Comparison of ENCODE assay signal across 9 cellular contexts in the genomic region with DNA sequence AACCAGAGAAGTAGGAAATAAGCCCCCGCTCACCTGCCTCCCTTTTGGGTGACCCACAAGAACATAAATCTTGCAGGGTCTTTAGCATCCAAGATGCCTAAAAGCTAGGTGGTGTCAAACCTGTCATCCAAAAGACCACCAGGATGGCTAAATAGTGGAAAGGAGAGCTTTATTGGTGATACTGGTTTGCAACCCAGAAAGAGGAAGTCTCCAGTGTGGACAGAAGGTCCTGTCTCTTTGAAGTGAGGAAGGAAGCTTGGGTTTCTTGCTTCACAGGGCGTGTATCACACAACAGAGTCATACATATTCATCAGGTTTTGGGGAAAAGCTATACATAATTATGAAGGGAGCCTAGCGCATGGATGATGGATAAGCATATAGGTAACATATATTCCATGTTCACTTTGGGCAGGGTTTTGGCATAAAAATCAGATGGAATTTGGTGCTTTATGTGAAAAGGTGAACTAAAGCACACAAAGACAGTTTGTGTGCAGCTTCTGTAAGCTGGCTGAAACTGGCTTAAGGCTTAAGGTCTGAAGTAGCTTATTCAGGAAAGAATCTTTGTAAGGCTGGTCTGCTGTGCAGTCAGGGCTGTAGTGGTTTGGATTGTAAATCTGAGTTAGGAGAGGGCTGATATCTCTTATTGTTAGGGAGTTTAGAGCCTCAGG.
DNase-seq lines count a peak whose midpoint lies in the region; ATAC-seq and TF ChIP-seq lines count a peak whose summit lies in the region.
"Had no signal": no experiment of that assay in that cellular context is flagged by ENCODE, and none has a peak within 500 bp of the region (broad histone marks: within the 10 kb centered on the region; RNA-seq: fewer than 3 reads in every experiment).

No MANE protein-coding gene starts in this region.

- peak; percentile 84 for ATAC-seq in GM18502 (IDR thresholded peaks at IDR 0.05; ENCODE audit: poor library complexity, unreplicated experiment)
- ATAC-seq in GM21737 (IDR thresholded peaks at IDR 0.05; ENCODE audit: unreplicated experiment), result peak; percentile 67
- ATAC-seq in lower lobe of right lung, result peak; percentile 78 to 84
- ATAC-seq in foreskin keratinocyte, result no peak
- no peak for ATAC-seq in CD4-positive, alpha-beta T cell (ENCODE audit: poor library complexity)

- no peaks in the 10 kb centered on the region for H3K9me3 Mint-ChIP-seq in CD4-positive, alpha-beta T cell

- TF ChIP-seq CTCF in lower lobe of right lung (IDR thresholded peaks at IDR 0.05) (no peak), foreskin keratinocyte (conservative IDR thresholded peaks at IDR 0.05) (no peak), testis (IDR thresholded peaks at IDR 0.05) (no peak)
- TF ChIP-seq CTCF in CD4-positive, alpha-beta T cell (IDR thresholded peaks at IDR 0.05), result no peak

- no peaks in the 10 kb centered on the region for H3K36me3 Mint-ChIP-seq in CD4-positive, alpha-beta T cell (ENCODE audit: low read depth)

- CTCF ChIA-PET in CD4-positive, alpha-beta T cell (lab: Charles Lee), result no interaction called here

- H3K27ac ChIP-seq in lower lobe of right lung (peak overlapping the region; percentile 46), foreskin keratinocyte (no peak overlapping the region), testis (no peak overlapping the region)
- H3K27ac ChIP-seq in CD4-positive, alpha-beta T cell (ENCODE audit: low read depth, low read length), result no peak overlapping the region

- H3K36me3 ChIP-seq in lower lobe of right lung, result no peaks in the 10 kb centered on the region
- H3K36me3 ChIP-seq in testis (ENCODE audit: low read depth, missing control alignments), result no peaks in the 10 kb centered on the region
- H3K36me3 ChIP-seq: adrenal gland had no signal

- no peak overlapping the region for H3K27ac Mint-ChIP-seq in CD4-positive, alpha-beta T cell

- no peak overlapping the region for H3K4me3 Mint-ChIP-seq in CD4-positive, alpha-beta T cell

- H3K4me1 ChIP-seq in lower lobe of right lung (peaks cover 18% of the 10 kb centered on the region), foreskin keratinocyte (no peaks in the 10 kb centered on the region), testis (peaks cover 8% of the 10 kb centered on the region)

- H3K4me1 Mint-ChIP-seq in CD4-positive, alpha-beta T cell (ENCODE audit: low read depth), result peaks cover 13% of the 10 kb centered on the region

- WGBS in testis, 2 donors, result 76 to 90% methylated on average over 3 of the region's 3 CpGs

- H3K4me3 ChIP-seq in lower lobe of right lung (no peak overlapping the region), testis (no peak overlapping the region)
- H3K4me3 ChIP-seq: adrenal gland had no signal

- H3K27me3 ChIP-seq in lower lobe of right lung (ENCODE audit: low read depth) (no peaks in the 10 kb centered on the region), foreskin keratinocyte (peaks cover 26% of the 10 kb centered on the region), testis (no peaks in the 10 kb centered on the region)
- H3K27me3 ChIP-seq in CD4-positive, alpha-beta T cell (ENCODE audit: control insufficient read depth, insufficient read depth, low read length), result peaks cover 7% of the 10 kb centered on the region
- H3K27me3 ChIP-seq: adrenal gland had no signal

- peaks cover 13% of the 10 kb centered on the region for H3K27me3 Mint-ChIP-seq in CD4-positive, alpha-beta T cell

- POLR2A ChIA-PET in CD4-positive, alpha-beta T cell (lab: Charles Lee), result interaction anchor here (0.6 kb wide), 1 partner anchor 384 kb away, joined by 3 read pairs; no protein-coding TSS in a partner anchor

- intact Hi-C loops in lower lobe of right lung (cut with DNase I), result no loop called here
- intact Hi-C loops in testis (cut with DNase I; ENCODE audit: low total_unique reads), result no loop called here
- intact Hi-C loops in CD4-positive, alpha-beta T cell (cut with DNase I, micrococcal nuclease), result no loop called here

- no peak for TF ChIP-seq POLR2A in testis (IDR thresholded peaks at IDR 0.05)

- DNase-seq in Kasumi-1 (lab: John Stamatoyannopoulos, UW), result peak; percentile 92
- no peak for DNase-seq in lower lobe of right lung
- DNase-seq in stimulated activated CD8-positive, alpha-beta memory T cell treated with anti-CD3 and anti-CD28 coated beads, Interleukin-4, amount 100 ng/mL, for 48 hours, result no peak
- DNase-seq in foreskin keratinocyte, result no peak
- DNase-seq in testis, result no peak
- DNase-seq in CD4-positive, alpha-beta T cell, result no peak
- DNase-seq: adrenal gland had no signal

- H3K9me3 ChIP-seq in lower lobe of right lung (no peaks in the 10 kb centered on the region), testis (no peaks in the 10 kb centered on the region)
- H3K9me3 ChIP-seq in CD4-positive, alpha-beta T cell (ENCODE audit: control insufficient read depth, low read length), result no peaks in the 10 kb centered on the region
- H3K9me3 ChIP-seq: adrenal gland had no signal

Comparison
In these comparisons a context has a peak if more than half of its experiments do, and no peak if none do; other contexts are left out.
1. ATAC-seq: peak in GM18502 (single experiment), GM21737 (single experiment) and lower lobe of right lung (2 of 2); none in foreskin keratinocyte (single experiment) and CD4-positive, alpha-beta T cell (single experiment).
2. DNase-seq: peak in Kasumi-1 (2 of 2); none in lower lobe of right lung (single experiment), stimulated activated CD8-positive, alpha-beta memory T cell treated with anti-CD3 and anti-CD28 coated beads, Interleukin-4, amount 100 ng/mL, for 48 hours (single experiment), foreskin keratinocyte (0 of 2), testis (single experiment) and CD4-positive, alpha-beta T cell (0 of 10).